ENCODE assay signal across 1 cellular context in the genomic region with DNA sequence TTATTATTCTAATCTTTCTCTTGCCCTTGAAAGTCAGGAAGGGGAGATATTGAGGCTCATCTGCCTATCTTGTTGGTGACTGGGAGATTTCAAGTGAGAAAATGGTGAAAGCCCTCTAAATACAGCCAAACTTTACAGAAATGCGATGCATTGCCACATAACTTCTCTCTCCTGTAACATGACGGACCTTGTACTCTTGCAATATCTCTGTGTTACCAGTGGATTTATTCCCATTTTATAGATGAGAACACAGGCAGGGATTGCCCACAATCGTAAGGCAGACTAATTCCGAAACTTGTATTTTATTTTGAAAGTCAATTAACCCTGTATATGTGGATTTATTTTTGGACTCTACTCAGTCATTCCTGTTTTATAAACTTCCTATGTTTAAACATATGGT.
A peak's percentile ranks its signal among the peaks of the same experiment; 100 is the strongest.
TF ChIP-seq lines count a peak whose summit lies in the region.

No MANE protein-coding gene starts in this region.

TF ChIP-seq in HepG2, 621 proteins besides CTCF, POLR2A, EP300 and RAD21 (continued from another document):
- TF ChIP-seq CEBPB (IDR thresholded peaks at IDR 0.05; ENCODE audit: borderline replicate concordance, low read depth, low read length) (peak; percentile 84; the same call in 1 of the 2 replicates), ZNF629 (CRISPR knock-in tag; conservative IDR thresholded peaks at IDR 0.05) (peak; percentile 92), TEAD3 (CRISPR knock-in tag; optimal IDR thresholded peaks at IDR 0.05; ENCODE audit: borderline replicate concordance) (no peak), RBFOX2 (IDR thresholded peaks at IDR 0.05; ENCODE audit: low read depth, low read length) (no peak), RCOR2 (CRISPR knock-in tag; IDR thresholded peaks at IDR 0.05) (peak; percentile 43; the same call in 1 of the 2 replicates), RBM39 (IDR thresholded peaks at IDR 0.05; ENCODE audit: low read depth, low read length, poor library complexity, severe bottlenecking) (no peak), ZNF33A (CRISPR knock-in tag; IDR thresholded peaks at IDR 0.05; ENCODE audit: borderline replicate concordance) (no peak), KDM1A (CRISPR knock-in tag; IDR thresholded peaks at IDR 0.05) (peak; percentile 41; the same call in 1 of the 2 replicates), ZBTB38 (CRISPR knock-in tag; IDR thresholded peaks at IDR 0.05) (no peak), SNAI1 (CRISPR knock-in tag; IDR thresholded peaks at IDR 0.05; ENCODE audit: borderline replicate concordance) (no peak), ZIK1 (CRISPR knock-in tag; IDR thresholded peaks at IDR 0.05; ENCODE audit: borderline replicate concordance, low read depth) (no peak), HNF4G (IDR thresholded peaks at IDR 0.05; ENCODE audit: borderline replicate concordance, low read depth, low read length) (peak; percentile 34; the same call in 1 of the 2 replicates), HNF4G (CRISPR knock-in tag; IDR thresholded peaks at IDR 0.05; ENCODE audit: borderline replicate concordance, low read depth) (no peak), CEBPG (CRISPR knock-in tag; IDR thresholded peaks at IDR 0.05) (peak; percentile 71), BHLHE40 (IDR thresholded peaks at IDR 0.05; ENCODE audit: low read length) (no peak), FOXA1 (IDR thresholded peaks at IDR 0.05) (no peak), FOXA1 (CRISPR knock-in tag; IDR thresholded peaks at IDR 0.05) (peak; percentile 11; the same call in 1 of the 2 replicates), PHB2 (IDR thresholded peaks at IDR 0.05; ENCODE audit: partially characterized antibody) (no peak), ZNF678 (CRISPR knock-in tag; IDR thresholded peaks at IDR 0.05) (no peak), SRSF1 (optimal IDR thresholded peaks at IDR 0.05; ENCODE audit: low read depth, low read length) (no peak), ZBTB1 (CRISPR knock-in tag; IDR thresholded peaks at IDR 0.05; ENCODE audit: borderline replicate concordance) (no peak), MAZ (IDR thresholded peaks at IDR 0.05; ENCODE audit: borderline replicate concordance, low read depth, low read length) (no peak), MAZ (CRISPR knock-in tag; IDR thresholded peaks at IDR 0.05; ENCODE audit: low read depth) (no peak), ZNF160 (CRISPR knock-in tag; IDR thresholded peaks at IDR 0.05) (no peak), ZNF335 (CRISPR knock-in tag; IDR thresholded peaks at IDR 0.05) (no peak), ZNF205 (CRISPR knock-in tag; IDR thresholded peaks at IDR 0.05) (no peak), ZNF510 (CRISPR knock-in tag; IDR thresholded peaks at IDR 0.05; ENCODE audit: low read depth) (no peak), ZNF607 (CRISPR knock-in tag; IDR thresholded peaks at IDR 0.05; ENCODE audit: borderline replicate concordance) (no peak), DNMT1 (CRISPR knock-in tag; IDR thresholded peaks at IDR 0.05) (no peak), CHD4 (IDR thresholded peaks at IDR 0.05; ENCODE audit: borderline replicate concordance, low read length) (0 out of 2 replicates have a peak, but pooled peaks have one; percentile 65), ZSCAN21 (CRISPR knock-in tag; IDR thresholded peaks at IDR 0.05; ENCODE audit: borderline replicate concordance) (no peak), KDM2A (CRISPR knock-in tag; IDR thresholded peaks at IDR 0.05; ENCODE audit: borderline replicate concordance, low read depth) (no peak), ZNF782 (CRISPR knock-in tag; IDR thresholded peaks at IDR 0.05; ENCODE audit: borderline replicate concordance) (no peak)
- TF ChIP-seq, protein P1, sequence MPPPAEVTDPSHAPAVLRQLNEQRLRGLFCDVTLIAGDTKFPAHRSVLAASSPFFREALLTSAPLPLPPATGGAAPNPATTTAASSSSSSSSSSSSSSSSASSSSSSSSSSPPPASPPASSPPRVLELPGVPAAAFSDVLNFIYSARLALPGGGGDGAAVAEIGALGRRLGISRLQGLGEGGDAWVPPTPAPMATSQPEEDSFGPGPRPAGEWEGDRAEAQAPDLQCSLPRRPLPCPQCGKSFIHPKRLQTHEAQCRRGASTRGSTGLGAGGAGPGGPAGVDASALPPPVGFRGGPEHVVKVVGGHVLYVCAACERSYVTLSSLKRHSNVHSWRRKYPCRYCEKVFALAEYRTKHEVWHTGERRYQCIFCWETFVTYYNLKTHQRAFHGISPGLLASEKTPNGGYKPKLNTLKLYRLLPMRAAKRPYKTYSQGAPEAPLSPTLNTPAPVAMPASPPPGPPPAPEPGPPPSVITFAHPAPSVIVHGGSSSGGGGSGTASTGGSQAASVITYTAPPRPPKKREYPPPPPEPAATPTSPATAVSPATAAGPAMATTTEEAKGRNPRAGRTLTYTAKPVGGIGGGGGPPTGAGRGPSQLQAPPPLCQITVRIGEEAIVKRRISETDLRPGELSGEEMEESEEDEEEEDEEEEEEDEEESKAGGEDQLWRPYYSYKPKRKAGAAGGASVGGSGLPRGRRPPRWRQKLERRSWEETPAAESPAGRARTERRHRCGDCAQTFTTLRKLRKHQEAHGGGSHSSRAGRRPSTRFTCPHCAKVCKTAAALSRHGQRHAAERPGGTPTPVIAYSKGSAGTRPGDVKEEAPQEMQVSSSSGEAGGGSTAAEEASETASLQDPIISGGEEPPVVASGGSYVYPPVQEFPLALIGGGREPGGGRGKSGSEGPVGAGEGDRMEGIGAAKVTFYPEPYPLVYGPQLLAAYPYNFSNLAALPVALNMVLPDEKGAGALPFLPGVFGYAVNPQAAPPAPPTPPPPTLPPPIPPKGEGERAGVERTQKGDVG (CRISPR knock-in tag; IDR thresholded peaks at IDR 0.05; ENCODE audit: borderline replicate concordance): no peak
- TF ChIP-seq, protein P2, sequence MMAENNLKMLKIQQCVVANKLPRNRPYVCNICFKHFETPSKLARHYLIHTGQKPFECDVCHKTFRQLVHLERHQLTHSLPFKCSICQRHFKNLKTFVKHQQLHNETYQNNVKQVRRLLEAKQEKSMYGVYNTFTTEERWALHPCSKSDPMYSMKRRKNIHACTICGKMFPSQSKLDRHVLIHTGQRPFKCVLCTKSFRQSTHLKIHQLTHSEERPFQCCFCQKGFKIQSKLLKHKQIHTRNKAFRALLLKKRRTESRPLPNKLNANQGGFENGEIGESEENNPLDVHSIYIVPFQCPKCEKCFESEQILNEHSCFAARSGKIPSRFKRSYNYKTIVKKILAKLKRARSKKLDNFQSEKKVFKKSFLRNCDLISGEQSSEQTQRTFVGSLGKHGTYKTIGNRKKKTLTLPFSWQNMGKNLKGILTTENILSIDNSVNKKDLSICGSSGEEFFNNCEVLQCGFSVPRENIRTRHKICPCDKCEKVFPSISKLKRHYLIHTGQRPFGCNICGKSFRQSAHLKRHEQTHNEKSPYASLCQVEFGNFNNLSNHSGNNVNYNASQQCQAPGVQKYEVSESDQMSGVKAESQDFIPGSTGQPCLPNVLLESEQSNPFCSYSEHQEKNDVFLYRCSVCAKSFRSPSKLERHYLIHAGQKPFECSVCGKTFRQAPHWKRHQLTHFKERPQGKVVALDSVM (CRISPR knock-in tag; IDR thresholded peaks at IDR 0.05): no peak
- TF ChIP-seq, protein P3, sequence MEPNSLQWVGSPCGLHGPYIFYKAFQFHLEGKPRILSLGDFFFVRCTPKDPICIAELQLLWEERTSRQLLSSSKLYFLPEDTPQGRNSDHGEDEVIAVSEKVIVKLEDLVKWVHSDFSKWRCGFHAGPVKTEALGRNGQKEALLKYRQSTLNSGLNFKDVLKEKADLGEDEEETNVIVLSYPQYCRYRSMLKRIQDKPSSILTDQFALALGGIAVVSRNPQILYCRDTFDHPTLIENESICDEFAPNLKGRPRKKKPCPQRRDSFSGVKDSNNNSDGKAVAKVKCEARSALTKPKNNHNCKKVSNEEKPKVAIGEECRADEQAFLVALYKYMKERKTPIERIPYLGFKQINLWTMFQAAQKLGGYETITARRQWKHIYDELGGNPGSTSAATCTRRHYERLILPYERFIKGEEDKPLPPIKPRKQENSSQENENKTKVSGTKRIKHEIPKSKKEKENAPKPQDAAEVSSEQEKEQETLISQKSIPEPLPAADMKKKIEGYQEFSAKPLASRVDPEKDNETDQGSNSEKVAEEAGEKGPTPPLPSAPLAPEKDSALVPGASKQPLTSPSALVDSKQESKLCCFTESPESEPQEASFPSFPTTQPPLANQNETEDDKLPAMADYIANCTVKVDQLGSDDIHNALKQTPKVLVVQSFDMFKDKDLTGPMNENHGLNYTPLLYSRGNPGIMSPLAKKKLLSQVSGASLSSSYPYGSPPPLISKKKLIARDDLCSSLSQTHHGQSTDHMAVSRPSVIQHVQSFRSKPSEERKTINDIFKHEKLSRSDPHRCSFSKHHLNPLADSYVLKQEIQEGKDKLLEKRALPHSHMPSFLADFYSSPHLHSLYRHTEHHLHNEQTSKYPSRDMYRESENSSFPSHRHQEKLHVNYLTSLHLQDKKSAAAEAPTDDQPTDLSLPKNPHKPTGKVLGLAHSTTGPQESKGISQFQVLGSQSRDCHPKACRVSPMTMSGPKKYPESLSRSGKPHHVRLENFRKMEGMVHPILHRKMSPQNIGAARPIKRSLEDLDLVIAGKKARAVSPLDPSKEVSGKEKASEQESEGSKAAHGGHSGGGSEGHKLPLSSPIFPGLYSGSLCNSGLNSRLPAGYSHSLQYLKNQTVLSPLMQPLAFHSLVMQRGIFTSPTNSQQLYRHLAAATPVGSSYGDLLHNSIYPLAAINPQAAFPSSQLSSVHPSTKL (CRISPR knock-in tag; IDR thresholded peaks at IDR 0.05): peak; percentile 27; the same call in 1 of the 2 replicates
- TF ChIP-seq, protein P4, sequence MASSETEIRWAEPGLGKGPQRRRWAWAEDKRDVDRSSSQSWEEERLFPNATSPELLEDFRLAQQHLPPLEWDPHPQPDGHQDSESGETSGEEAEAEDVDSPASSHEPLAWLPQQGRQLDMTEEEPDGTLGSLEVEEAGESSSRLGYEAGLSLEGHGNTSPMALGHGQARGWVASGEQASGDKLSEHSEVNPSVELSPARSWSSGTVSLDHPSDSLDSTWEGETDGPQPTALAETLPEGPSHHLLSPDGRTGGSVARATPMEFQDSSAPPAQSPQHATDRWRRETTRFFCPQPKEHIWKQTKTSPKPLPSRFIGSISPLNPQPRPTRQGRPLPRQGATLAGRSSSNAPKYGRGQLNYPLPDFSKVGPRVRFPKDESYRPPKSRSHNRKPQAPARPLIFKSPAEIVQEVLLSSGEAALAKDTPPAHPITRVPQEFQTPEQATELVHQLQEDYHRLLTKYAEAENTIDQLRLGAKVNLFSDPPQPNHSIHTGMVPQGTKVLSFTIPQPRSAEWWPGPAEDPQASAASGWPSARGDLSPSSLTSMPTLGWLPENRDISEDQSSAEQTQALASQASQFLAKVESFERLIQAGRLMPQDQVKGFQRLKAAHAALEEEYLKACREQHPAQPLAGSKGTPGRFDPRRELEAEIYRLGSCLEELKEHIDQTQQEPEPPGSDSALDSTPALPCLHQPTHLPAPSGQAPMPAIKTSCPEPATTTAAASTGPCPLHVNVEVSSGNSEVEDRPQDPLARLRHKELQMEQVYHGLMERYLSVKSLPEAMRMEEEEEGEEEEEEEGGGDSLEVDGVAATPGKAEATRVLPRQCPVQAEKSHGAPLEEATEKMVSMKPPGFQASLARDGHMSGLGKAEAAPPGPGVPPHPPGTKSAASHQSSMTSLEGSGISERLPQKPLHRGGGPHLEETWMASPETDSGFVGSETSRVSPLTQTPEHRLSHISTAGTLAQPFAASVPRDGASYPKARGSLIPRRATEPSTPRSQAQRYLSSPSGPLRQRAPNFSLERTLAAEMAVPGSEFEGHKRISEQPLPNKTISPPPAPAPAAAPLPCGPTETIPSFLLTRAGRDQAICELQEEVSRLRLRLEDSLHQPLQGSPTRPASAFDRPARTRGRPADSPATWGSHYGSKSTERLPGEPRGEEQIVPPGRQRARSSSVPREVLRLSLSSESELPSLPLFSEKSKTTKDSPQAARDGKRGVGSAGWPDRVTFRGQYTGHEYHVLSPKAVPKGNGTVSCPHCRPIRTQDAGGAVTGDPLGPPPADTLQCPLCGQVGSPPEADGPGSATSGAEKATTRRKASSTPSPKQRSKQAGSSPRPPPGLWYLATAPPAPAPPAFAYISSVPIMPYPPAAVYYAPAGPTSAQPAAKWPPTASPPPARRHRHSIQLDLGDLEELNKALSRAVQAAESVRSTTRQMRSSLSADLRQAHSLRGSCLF (CRISPR knock-in tag; IDR thresholded peaks at IDR 0.05; ENCODE audit: borderline replicate concordance): no peak
- TF ChIP-seq, protein P5, sequence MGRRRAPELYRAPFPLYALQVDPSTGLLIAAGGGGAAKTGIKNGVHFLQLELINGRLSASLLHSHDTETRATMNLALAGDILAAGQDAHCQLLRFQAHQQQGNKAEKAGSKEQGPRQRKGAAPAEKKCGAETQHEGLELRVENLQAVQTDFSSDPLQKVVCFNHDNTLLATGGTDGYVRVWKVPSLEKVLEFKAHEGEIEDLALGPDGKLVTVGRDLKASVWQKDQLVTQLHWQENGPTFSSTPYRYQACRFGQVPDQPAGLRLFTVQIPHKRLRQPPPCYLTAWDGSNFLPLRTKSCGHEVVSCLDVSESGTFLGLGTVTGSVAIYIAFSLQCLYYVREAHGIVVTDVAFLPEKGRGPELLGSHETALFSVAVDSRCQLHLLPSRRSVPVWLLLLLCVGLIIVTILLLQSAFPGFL (CRISPR knock-in tag; IDR thresholded peaks at IDR 0.05): no peak
- TF ChIP-seq, protein P6, sequence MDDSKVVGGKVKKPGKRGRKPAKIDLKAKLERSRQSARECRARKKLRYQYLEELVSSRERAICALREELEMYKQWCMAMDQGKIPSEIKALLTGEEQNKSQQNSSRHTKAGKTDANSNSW (CRISPR knock-in tag; IDR thresholded peaks at IDR 0.05; ENCODE audit: borderline replicate concordance): no peak
